Comparison of ENCODE assay signal across 1 cellular context in the genomic region with DNA sequence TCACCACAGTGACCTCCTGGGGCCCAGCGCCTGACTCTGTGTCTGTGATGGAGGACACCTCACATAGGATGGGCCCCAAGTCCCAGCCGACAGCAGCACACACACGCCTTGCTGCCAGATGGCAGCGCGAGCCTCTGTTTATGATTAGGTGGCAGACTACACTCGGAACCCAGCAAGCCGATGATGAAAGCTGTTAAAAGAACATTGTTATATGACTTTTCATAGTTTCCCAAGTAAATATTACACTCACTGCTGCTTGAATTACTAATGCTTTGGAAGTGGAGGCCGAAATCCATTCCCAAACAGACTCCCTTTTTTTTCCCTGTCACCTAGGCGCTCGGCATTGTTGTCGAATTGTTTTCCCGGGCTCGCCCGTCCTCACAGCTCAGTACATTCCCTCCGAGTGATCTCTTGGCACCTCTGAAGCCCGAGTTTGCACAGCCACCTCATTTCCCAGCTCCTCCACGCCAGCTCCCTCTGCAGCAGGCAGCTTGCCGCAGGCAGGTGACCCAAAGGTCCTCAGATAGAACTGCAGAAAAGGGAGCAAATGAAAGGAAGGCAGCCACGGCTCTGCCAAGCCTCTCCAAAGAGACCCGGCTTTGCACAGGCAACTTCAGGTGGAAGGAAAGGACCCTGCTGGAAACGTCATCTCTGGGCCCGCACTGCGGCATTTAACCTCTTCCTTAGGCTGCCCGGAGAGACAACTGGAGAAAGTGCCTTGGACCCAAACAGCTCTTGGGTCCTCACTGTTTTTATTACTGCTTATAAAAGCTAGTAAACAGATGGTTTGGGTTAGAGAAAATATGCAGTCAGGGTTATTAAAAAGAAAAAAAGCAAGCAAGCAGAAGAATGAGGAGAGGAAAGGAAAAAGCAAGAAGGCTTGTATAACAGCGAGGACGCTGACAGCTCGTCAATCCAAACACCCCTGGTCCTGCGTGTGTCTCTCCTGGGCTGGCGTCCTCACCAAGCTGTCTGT.
TF ChIP-seq lines count a peak whose summit lies in the region.

No MANE protein-coding gene starts in this region.

TF ChIP-seq in H1, 55 proteins besides CTCF, POLR2A, EP300 and RAD21:
- TF ChIP-seq SIX5 (IDR thresholded peaks at IDR 0.05; ENCODE audit: low read depth, low read length) (no peak), EGR1 (IDR thresholded peaks at IDR 0.05; ENCODE audit: borderline replicate concordance, low read depth, low read length) (no peak), SP4 (IDR thresholded peaks at IDR 0.05; ENCODE audit: low read length) (no peak), POLR2AphosphoS5 (IDR thresholded peaks at IDR 0.05; ENCODE audit: low read depth, low read length) (no peak), KDM4A (IDR thresholded peaks at IDR 0.05; ENCODE audit: low read depth, low read length, severe bottlenecking) (no peak), USF2 (IDR thresholded peaks at IDR 0.05; ENCODE audit: low read length) (no peak), KDM5A (IDR thresholded peaks at IDR 0.05; ENCODE audit: low read length) (no peak)
